ENCODE assay signal across 2 cellular contexts in genomic region chr5:173101245-173101644, GRCh38.
TF ChIP-seq lines count a peak whose summit lies in the region.

No MANE protein-coding gene starts in this region.

TF ChIP-seq in HCT116, 20 proteins besides CTCF, POLR2A, EP300 and RAD21:
- TF ChIP-seq ZFX (IDR thresholded peaks at IDR 0.05) (no peak), SP1 (IDR thresholded peaks at IDR 0.05; ENCODE audit: low read depth) (no peak), CBX3 (IDR thresholded peaks at IDR 0.05; ENCODE audit: low read depth) (0 out of 2 replicates have a peak, but pooled peaks have one; percentile 37)

TF ChIP-seq in K562, 482 proteins besides CTCF, POLR2A, EP300 and RAD21:
- TF ChIP-seq NFYB (IDR thresholded peaks at IDR 0.05; ENCODE audit: extremely low read depth, insufficient read length): no peak
- TF ChIP-seq RUNX1 (IDR thresholded peaks at IDR 0.05; ENCODE audit: low read depth): no peak
- no peak for TF ChIP-seq HNRNPL (IDR thresholded peaks at IDR 0.05; ENCODE audit: low read depth, low read length)
- no peak for TF ChIP-seq RREB1 (CRISPR knock-in tag; IDR thresholded peaks at IDR 0.05)
- no peak for TF ChIP-seq YY1 (IDR thresholded peaks at IDR 0.05; ENCODE audit: borderline replicate concordance in 1 of 3, control insufficient read depth in 1 of 3, extremely low read depth in 1 of 3, insufficient read depth in 3 of 3, insufficient read length in 1 of 3, insufficient replicate concordance in 2 of 3, low read depth in 1 of 3, low read length in 2 of 3)
- no peak for TF ChIP-seq GTF2A2 (tag; IDR thresholded peaks at IDR 0.05)
- no peak for TF ChIP-seq ZNF511 (CRISPR knock-in tag; IDR thresholded peaks at IDR 0.05)
- TF ChIP-seq TRIM28 (IDR thresholded peaks at IDR 0.05): peak; percentile 77; the same call in 1 of the 2 replicates
- no peak for TF ChIP-seq HEY1 (CRISPR knock-in tag; IDR thresholded peaks at IDR 0.05; ENCODE audit: borderline replicate concordance)
- no peak for TF ChIP-seq LARP7 (IDR thresholded peaks at IDR 0.05)
- TF ChIP-seq DLX4 (CRISPR knock-in tag; IDR thresholded peaks at IDR 0.05): no peak
- TF ChIP-seq CBX3 (IDR thresholded peaks at IDR 0.05; ENCODE audit: borderline replicate concordance in 1 of 2, low read length in 2 of 2): peak in 1 of 2 experiments; percentile 75; a peak in 1 of 3 replicates
- TF ChIP-seq TRIM24 (IDR thresholded peaks at IDR 0.05): 0 out of 4 replicates have a peak, but pooled peaks of 1 of the 2 experiments have one; percentile 21
- no peak for TF ChIP-seq ZNF212 (CRISPR knock-in tag; IDR thresholded peaks at IDR 0.05)
- TF ChIP-seq ZNF41 (CRISPR knock-in tag; conservative IDR thresholded peaks at IDR 0.05): no peak
- no peak for TF ChIP-seq ZSCAN29 (IDR thresholded peaks at IDR 0.05)
- no peak for TF ChIP-seq SETDB1 (IDR thresholded peaks at IDR 0.05; ENCODE audit: low read length)
- TF ChIP-seq MCM5 (IDR thresholded peaks at IDR 0.05; ENCODE audit: low read depth): no peak
- TF ChIP-seq NR3C1 (CRISPR knock-in tag; IDR thresholded peaks at IDR 0.05): no peak
- TF ChIP-seq ZBTB12 (CRISPR knock-in tag; IDR thresholded peaks at IDR 0.05): no peak
- no peak for TF ChIP-seq GATAD2A (IDR thresholded peaks at IDR 0.05)
- TF ChIP-seq TSC22D4 (tag; IDR thresholded peaks at IDR 0.05): no peak
- TF ChIP-seq ATF4 (CRISPR knock-in tag; IDR thresholded peaks at IDR 0.05): no peak
- no peak for TF ChIP-seq FOXK1 (CRISPR knock-in tag; IDR thresholded peaks at IDR 0.05; ENCODE audit: borderline replicate concordance)
- no peak for TF ChIP-seq HNRNPK (IDR thresholded peaks at IDR 0.05; ENCODE audit: low read depth, low read length, poor library complexity, severe bottlenecking)
- no peak for TF ChIP-seq ZNF584 (CRISPR knock-in tag; IDR thresholded peaks at IDR 0.05; ENCODE audit: low read depth)
TF ChIP-seq in K562: peak in this region for 3.
